Comparison of ENCODE assay signal across 9 cellular contexts in genomic region chr2:2901384-2902345, GRCh38.
DNase-seq lines count a peak whose midpoint lies in the region; ATAC-seq, FAIRE-seq and TF ChIP-seq lines count a peak whose summit lies in the region.
"Had no signal": no experiment of that assay in that cellular context is flagged by ENCODE, and none has a peak within 500 bp of the region (broad histone marks: within the 10 kb centered on the region; RNA-seq: fewer than 3 reads in every experiment).

No MANE protein-coding gene starts in this region.

- H2AK5ac ChIP-seq in trophoblast cell (ENCODE audit: low read length) = no peak overlapping the region

- CTCF ChIA-PET in activated CD4-positive, alpha-beta T cell treated with anti-CD3 and anti-CD28 coated beads for 36 hours (lab: Charles Lee) = interaction anchor here (0.5 kb wide), 1 partner anchor 371 kb away, joined by 4 read pairs; no protein-coding TSS in a partner anchor

- H3K4me1 Mint-ChIP-seq in activated CD4-positive, alpha-beta T cell treated with anti-CD3 and anti-CD28 coated beads for 36 hours = peaks cover 13% of the 10 kb centered on the region

- no peaks in the 10 kb centered on the region for H3K79me2 ChIP-seq in trophoblast cell (ENCODE audit: control insufficient read depth, insufficient read depth, low read length, poor library complexity)

- POLR2A ChIA-PET in activated CD4-positive, alpha-beta T cell treated with anti-CD3 and anti-CD28 coated beads for 36 hours (lab: Charles Lee) = no interaction called here

- no peak overlapping the region for H4K8ac ChIP-seq in trophoblast cell (ENCODE audit: low read depth, low read length)

- H3K27ac ChIP-seq in pancreas (no peak overlapping the region), trophoblast cell (ENCODE audit: low read depth, low read length) (no peak overlapping the region)
- H3K27ac ChIP-seq: adrenal gland had no signal

- no peak overlapping the region for H3K4me3 Mint-ChIP-seq in activated CD4-positive, alpha-beta T cell treated with anti-CD3 and anti-CD28 coated beads for 36 hours

- FAIRE-seq in pancreas (lab: Jason Lieb, UNC) = no peak

- no peak overlapping the region for H2BK120ac ChIP-seq in trophoblast cell (ENCODE audit: insufficient read depth, low read length, poor library complexity)

- no peak overlapping the region for H2BK12ac ChIP-seq in trophoblast cell (ENCODE audit: low read length)

- ATAC-seq in activated CD4-positive, alpha-beta T cell treated with anti-CD3 and anti-CD28 coated beads for 36 hours = peak; percentile 80
- peak; percentile 92 for ATAC-seq in GM21717 (IDR thresholded peaks at IDR 0.05; ENCODE audit: unreplicated experiment)
- ATAC-seq in HG03460 (IDR thresholded peaks at IDR 0.05; ENCODE audit: unreplicated experiment) = peak; percentile 85
- peak in 3 of 4 donors; percentile 43 to 82 (median 64) for ATAC-seq in pancreas

- H3K4me3 ChIP-seq in pancreas (no peak overlapping the region), trophoblast cell (ENCODE audit: low read depth, low read length) (no peak overlapping the region)
- H3K4me3 ChIP-seq: adrenal gland had no signal

- no peaks in the 10 kb centered on the region for H3K9me3 ChIP-seq in pancreas
- no peaks in the 10 kb centered on the region for H3K9me3 ChIP-seq in trophoblast cell (ENCODE audit: insufficient read depth, low read depth, low read length)
- H3K9me3 ChIP-seq: adrenal gland had no signal

- H3K9me3 Mint-ChIP-seq in activated CD4-positive, alpha-beta T cell treated with anti-CD3 and anti-CD28 coated beads for 36 hours (ENCODE audit: low read depth) = no peaks in the 10 kb centered on the region

- intact Hi-C loops in activated CD4-positive, alpha-beta T cell treated with anti-CD3 and anti-CD28 coated beads for 36 hours (cut with DNase I, micrococcal nuclease) = no loop called here
- intact Hi-C loops in pancreas (cut with DNase I) = no loop called here

- H3K14ac ChIP-seq in trophoblast cell (ENCODE audit: low read length) = no peak overlapping the region

- no peak overlapping the region for H2AFZ ChIP-seq in trophoblast cell (ENCODE audit: insufficient read depth, low read length, poor library complexity)

- no peaks in the 10 kb centered on the region for H3K79me1 ChIP-seq in trophoblast cell (ENCODE audit: low read length)

- 20 to 24% methylated on average over 13 of the region's 13 CpGs for WGBS in pancreas, 2 donors
- WGBS in trophoblast cell (ENCODE audit: extremely low coverage, insufficient coverage, insufficient read length) = no CpG with 5 or more reads among the region's 13 CpGs

- no peak overlapping the region for H3K18ac ChIP-seq in trophoblast cell (ENCODE audit: low read length)

- H2BK5ac ChIP-seq in trophoblast cell (ENCODE audit: low read depth, low read length, poor library complexity) = no peak overlapping the region

- H3K27me3 ChIP-seq in pancreas (no peaks in the 10 kb centered on the region), trophoblast cell (ENCODE audit: insufficient read depth, low read length) (no peaks in the 10 kb centered on the region)
- H3K27me3 ChIP-seq: adrenal gland had no signal

- no peak overlapping the region for H4K91ac ChIP-seq in trophoblast cell (ENCODE audit: low read depth, low read length)

- H3K36me3 ChIP-seq in pancreas (no peaks in the 10 kb centered on the region), trophoblast cell (ENCODE audit: control insufficient read depth in 1 of 2, insufficient read depth in 2 of 2, low read length in 2 of 2) (no peaks in the 10 kb centered on the region)
- H3K36me3 ChIP-seq: adrenal gland had no signal

- H3K4ac ChIP-seq in trophoblast cell (ENCODE audit: low read depth, low read length) = no peak overlapping the region

- H3K27me3 Mint-ChIP-seq in activated CD4-positive, alpha-beta T cell treated with anti-CD3 and anti-CD28 coated beads for 36 hours = no peaks in the 10 kb centered on the region

- no peak overlapping the region for H3K9ac ChIP-seq in trophoblast cell (ENCODE audit: low read length)

- DNase-seq in activated CD4-positive, alpha-beta T cell treated with anti-CD3 and anti-CD28 coated beads for 36 hours = peak; percentile 13
- no peak for DNase-seq in activated CD4-positive, alpha-beta T cell treated with anti-CD3 and anti-CD28 coated beads, Interleukin-2, amount 50 U/mL, for 4 hours
- DNase-seq in pancreas (no peak), HCEC 1CT (no peak), A172 (ENCODE audit: low spot score) (no peak), trophoblast cell (no peak)

- no peak for TF ChIP-seq CTCF in pancreas (IDR thresholded peaks at IDR 0.05)

- H3K23ac ChIP-seq in trophoblast cell (ENCODE audit: low read length) = no peak overlapping the region

- no peak overlapping the region for H4K12ac ChIP-seq in trophoblast cell (ENCODE audit: low read depth, low read length)

- H3K4me1 ChIP-seq in pancreas (peaks cover 0 to 4% (median 4%) of the 10 kb centered on the region in 3 donors), trophoblast cell (ENCODE audit: control insufficient read depth in 1 of 2, insufficient read depth in 2 of 2, low read length in 2 of 2) (no peaks in the 10 kb centered on the region)
- H3K4me1 ChIP-seq: adrenal gland had no signal

- H3K27ac Mint-ChIP-seq in activated CD4-positive, alpha-beta T cell treated with anti-CD3 and anti-CD28 coated beads for 36 hours = no peak overlapping the region

- no peaks in the 10 kb centered on the region for H3K36me3 Mint-ChIP-seq in activated CD4-positive, alpha-beta T cell treated with anti-CD3 and anti-CD28 coated beads for 36 hours (ENCODE audit: low read depth)

- no peak overlapping the region for H3K4me2 ChIP-seq in trophoblast cell (ENCODE audit: low read length)
